8 cellular contexts compared by ENCODE assay signal in genomic region chr9:88387733-88388202, GRCh38. TPM values are rescaled to one million over a fixed set of nuclear protein-coding genes. Genes with fewer than 3 reads are reported as not detected.
A peak's percentile ranks its signal among the peaks of the same experiment; 100 is the strongest.
DNase-seq lines count a peak whose midpoint lies in the region; ATAC-seq and TF ChIP-seq lines count a peak whose summit lies in the region.

No MANE protein-coding gene starts in this region.

- WGBS in adrenal gland, 4 donors = 0 to 2% (median 0%) methylated on average over 3 to 35 of the region's 35 CpGs

- TF ChIP-seq POLR2A in adrenal gland (IDR thresholded peaks at IDR 0.05) = peak; percentile 82 to 91

- H3K9me3 ChIP-seq in adrenal gland (replicated peaks in 1 of 3) = no peaks in the 10 kb centered on the region

- H3K27me3 ChIP-seq in adrenal gland = no peaks in the 10 kb centered on the region

- no peaks in the 10 kb centered on the region for H3K36me3 ChIP-seq in adrenal gland (replicated peaks in 1 of 2)

- CTCF ChIA-PET in RWPE1 (lab: Yijun Ruan, JAX) = interaction anchor here (0.6 to 1.5 kb wide), 2 partner anchors 88 to 312 kb away, joined by 3 to 6 read pairs; no protein-coding TSS in a partner anchor

- ATAC-seq in GM18867 (IDR thresholded peaks at IDR 0.05; ENCODE audit: unreplicated experiment) = peak; percentile 11
- ATAC-seq in HG03159 (IDR thresholded peaks at IDR 0.05; ENCODE audit: unreplicated experiment) = peak; percentile 2
- ATAC-seq in left ventricle myocardium superior = peak; percentile 62
- no peak for ATAC-seq in GM18520 (IDR thresholded peaks at IDR 0.05; ENCODE audit: unreplicated experiment)

- peak; percentile 78 for DNase-seq in AG20443 (ENCODE audit: low spot score)
- peak; percentile 61 for DNase-seq in RWPE1 (ENCODE audit: low spot score)
- peak; percentile 64 to 79 (median 74) for DNase-seq in adrenal gland
- DNase-seq in left ventricle myocardium superior = peak; percentile 70
- DNase-seq in posterior vena cava (ENCODE audit: low spot score) = peak; percentile 86

- H3K27ac ChIP-seq in RWPE1 (peak overlapping the region; percentile 87), adrenal gland (peak overlapping the region; percentile 78 to 100 (median 96))

- peaks cover 0 to 40% of the 10 kb centered on the region in 2 donors for H3K4me1 ChIP-seq in adrenal gland (replicated peaks in 1 of 2)

- TF ChIP-seq CTCF in RWPE1 (conservative IDR thresholded peaks at IDR 0.05; ENCODE audit: low read depth) (no peak), adrenal gland (IDR thresholded peaks at IDR 0.05) (no peak)

- H3K4me3 ChIP-seq in adrenal gland = peak overlapping the region; percentile 44 to 99 (median 59)

- intact Hi-C loops in adrenal gland (cut with DNase I) = loop anchor here in 1 of 2 donors (5.0 kb wide), 1 partner anchor 190 kb away; no protein-coding TSS in a partner anchor
- intact Hi-C loops in left ventricle myocardium superior (cut with micrococcal nuclease) = no loop called here
- intact Hi-C loops in posterior vena cava (cut with DNase I) = loop anchor here in 1 of 2 donors (10.0 kb wide), 1 partner anchor 187 kb away; no protein-coding TSS in a partner anchor

- POLR2A ChIA-PET in RWPE1 (lab: Yijun Ruan, JAX; ENCODE audit: low non-redundant PET) = interaction anchor here (1.2 kb wide), 1 partner anchor 45 kb away, joined by 3 read pairs; no protein-coding TSS in a partner anchor

RNA-seq across cellular contexts. Expression of gene SPIN1, which starts 0.5 kb away (rescaled TPM):
- total RNA-seq in adrenal gland (10 to 100 TPM; 37.6 to 79.9 (median 59.7) TPM), left ventricle myocardium superior (56.6 TPM), posterior vena cava (10 to 100 TPM; 76.4 to 78.2 TPM)
- 10 to 100 TPM; 36.3 to 58.5 (median 55.0) TPM for polyA plus RNA-seq in adrenal gland
